Comparison of ENCODE assay signal across 14 cellular contexts in genomic region chr7:20783131-20783715, GRCh38. TPM values are rescaled to one million over a fixed set of nuclear protein-coding genes. Genes with fewer than 3 reads are reported as not detected.
A peak's percentile ranks its signal among the peaks of the same experiment; 100 is the strongest.
DNase-seq lines count a peak whose midpoint lies in the region; ATAC-seq and TF ChIP-seq lines count a peak whose summit lies in the region.
"Had no signal": no experiment of that assay in that cellular context is flagged by ENCODE, and none has a peak within 500 bp of the region (broad histone marks: within the 10 kb centered on the region; RNA-seq: fewer than 3 reads in every experiment).

No MANE protein-coding gene starts in this region.

- intact Hi-C loops in CD4-positive, alpha-beta T cell (cut with DNase I, micrococcal nuclease) = no loop called here
- intact Hi-C loops in naive thymus-derived CD4-positive, alpha-beta T cell (cut with micrococcal nuclease) = loop anchor here (5.0 to 10.0 kb wide), 2 partner anchors 984 to 1222 kb away; no protein-coding TSS in a partner anchor
- intact Hi-C loops in body of pancreas (cut with DNase I) (loop anchor here (10.0 kb wide), 1 partner anchor 982 kb away; no protein-coding TSS in a partner anchor), vagina (cut with DNase I) (loop anchor here (5.0 kb wide), 1 partner anchor 1499 kb away; no protein-coding TSS in a partner anchor)

- H3K9me2 ChIP-seq in GM23338 (ENCODE audit: insufficient read depth) = no peaks in the 10 kb centered on the region

- H3K27ac ChIP-seq in CD4-positive, alpha-beta T cell (ENCODE audit: low read depth, low read length) = no peak overlapping the region
- H3K27ac ChIP-seq in GM23338 (ENCODE audit: low read depth) (peak overlapping the region; percentile 95), ectodermal cell (ENCODE audit: insufficient read depth, low read depth, low read length, poor library complexity, severe bottlenecking) (peak overlapping the region; percentile 30), body of pancreas (no peak overlapping the region), vagina (no peak overlapping the region)
- no peak overlapping the region for H3K27ac ChIP-seq in naive thymus-derived CD4-positive, alpha-beta T cell (ENCODE audit: low read depth, low read length)
- H3K27ac ChIP-seq: SK-N-MC, tibial nerve, WERI-Rb-1 had no signal

- peaks cover 3% of the 10 kb centered on the region for H3K36me3 Mint-ChIP-seq in CD4-positive, alpha-beta T cell (ENCODE audit: low read depth)
- peaks cover 6% of the 10 kb centered on the region for H3K36me3 Mint-ChIP-seq in GM23338 (ENCODE audit: low read depth)
- peaks cover 0 to 25% (median 5%) of the 10 kb centered on the region in 5 donors for H3K36me3 Mint-ChIP-seq in naive thymus-derived CD4-positive, alpha-beta T cell

- CTCF ChIA-PET in CD4-positive, alpha-beta T cell (lab: Charles Lee) = no interaction called here
- CTCF ChIA-PET in naive thymus-derived CD4-positive, alpha-beta T cell (lab: Charles Lee) = no interaction called here

- no peaks in the 10 kb centered on the region for H4K20me1 ChIP-seq in GM23338 (replicated peaks; ENCODE audit: insufficient read depth)

- H3K4me2 ChIP-seq in GM23338 = peak overlapping the region; percentile 88

- H3K27me3 ChIP-seq in CD4-positive, alpha-beta T cell (ENCODE audit: control insufficient read depth, insufficient read depth, low read length) = peaks cover 92% of the 10 kb centered on the region
- H3K27me3 ChIP-seq in GM23338 (ENCODE audit: insufficient read depth) = peaks cover 57% of the 10 kb centered on the region
- H3K27me3 ChIP-seq in ectodermal cell (ENCODE audit: control insufficient read depth, insufficient read depth, low read length, poor library complexity, severe bottlenecking) = peaks cover 44% of the 10 kb centered on the region
- peaks cover 0 to 31% of the 10 kb centered on the region in 2 donors for H3K27me3 ChIP-seq in naive thymus-derived CD4-positive, alpha-beta T cell (ENCODE audit: control insufficient read depth in 2 of 2, insufficient read depth in 2 of 2, low read length in 2 of 2)
- H3K27me3 ChIP-seq in body of pancreas = peaks cover 6 to 63% of the 10 kb centered on the region in 2 donors
- peaks cover 8% of the 10 kb centered on the region for H3K27me3 ChIP-seq in vagina

- H3K27me3 Mint-ChIP-seq in CD4-positive, alpha-beta T cell = peaks cover 86% of the 10 kb centered on the region
- peaks cover 34% of the 10 kb centered on the region for H3K27me3 Mint-ChIP-seq in GM23338 (ENCODE audit: insufficient read depth, low read depth, poor library complexity)
- peaks cover 72 to 88% (median 82%) of the 10 kb centered on the region in 5 donors for H3K27me3 Mint-ChIP-seq in naive thymus-derived CD4-positive, alpha-beta T cell

- H3K4me3 ChIP-seq in GM23338 = peak overlapping the region; percentile 63
- H3K4me3 ChIP-seq in ectodermal cell (ENCODE audit: insufficient read depth, low read depth, low read length) = peak overlapping the region; percentile 88
- H3K4me3 ChIP-seq in naive thymus-derived CD4-positive, alpha-beta T cell (ENCODE audit: low read length) = no peak overlapping the region
- no peak overlapping the region for H3K4me3 ChIP-seq in body of pancreas
- H3K4me3 ChIP-seq in vagina = peak overlapping the region in 1 of 2 donors; percentile 31

- no peaks in the 10 kb centered on the region for H3K9me3 Mint-ChIP-seq in CD4-positive, alpha-beta T cell
- H3K9me3 Mint-ChIP-seq in GM23338 = no peaks in the 10 kb centered on the region
- peaks cover 0 to 72% (median 30%) of the 10 kb centered on the region in 11 donors for H3K9me3 Mint-ChIP-seq in naive thymus-derived CD4-positive, alpha-beta T cell

- DNase-seq in CD4-positive, alpha-beta T cell = no peak
- DNase-seq in GM23338 (ENCODE audit: low spot score) (peak; percentile 71), NCI-H526 treated with DMSO at 0.1 percent for 48 hours (lab: John Stamatoyannopoulos, UW) (no peak), body of pancreas (no peak), vagina (ENCODE audit: extremely low spot score in 2 of 2) (no peak)
- no peak for DNase-seq in naive thymus-derived CD4-positive, alpha-beta T cell
- DNase-seq: activated T-cell treated with anti-CD3 and anti-CD28 coated beads for 4 hours, DND-41 had no signal

- peaks cover 9% of the 10 kb centered on the region for H3K9me3 ChIP-seq in CD4-positive, alpha-beta T cell (ENCODE audit: control insufficient read depth, low read length)
- H3K9me3 ChIP-seq in ectodermal cell (ENCODE audit: control insufficient read depth, low read length) = no peaks in the 10 kb centered on the region
- H3K9me3 ChIP-seq in naive thymus-derived CD4-positive, alpha-beta T cell (ENCODE audit: control insufficient read depth in 2 of 3, low read length in 3 of 3) = no peaks in the 10 kb centered on the region
- no peaks in the 10 kb centered on the region for H3K9me3 ChIP-seq in body of pancreas
- no peaks in the 10 kb centered on the region for H3K9me3 ChIP-seq in vagina
- H3K9me3 ChIP-seq: tibial nerve had no signal

- no peak for TF ChIP-seq POLR2A in body of pancreas (IDR thresholded peaks at IDR 0.05)
- TF ChIP-seq POLR2A in vagina (IDR thresholded peaks at IDR 0.05) = no peak

- no peaks in the 10 kb centered on the region for H3K36me3 ChIP-seq in GM23338 (ENCODE audit: insufficient read depth)
- peaks cover 13% of the 10 kb centered on the region for H3K36me3 ChIP-seq in ectodermal cell (ENCODE audit: control insufficient read depth, insufficient read depth, low read length)
- no peaks in the 10 kb centered on the region for H3K36me3 ChIP-seq in naive thymus-derived CD4-positive, alpha-beta T cell (ENCODE audit: control insufficient read depth in 2 of 3, insufficient read depth in 3 of 3, low read length in 3 of 3)
- H3K36me3 ChIP-seq in body of pancreas (replicated peaks in 1 of 2; ENCODE audit: insufficient read depth in 1 of 2, low read depth in 2 of 2) = no peaks in the 10 kb centered on the region
- no peaks in the 10 kb centered on the region for H3K36me3 ChIP-seq in vagina
- H3K36me3 ChIP-seq: tibial nerve, WERI-Rb-1 had no signal

- peak overlapping the region; percentile 37 for H3K4me3 Mint-ChIP-seq in CD4-positive, alpha-beta T cell
- peak overlapping the region; percentile 77 for H3K4me3 Mint-ChIP-seq in GM23338
- H3K4me3 Mint-ChIP-seq in naive thymus-derived CD4-positive, alpha-beta T cell = peak overlapping the region in 8 of 10 donors; percentile 17 to 86 (median 70)

- POLR2A ChIA-PET in CD4-positive, alpha-beta T cell (lab: Charles Lee) = no interaction called here
- POLR2A ChIA-PET in naive thymus-derived CD4-positive, alpha-beta T cell (lab: Charles Lee) = no interaction called here

- H3K27ac Mint-ChIP-seq in CD4-positive, alpha-beta T cell = no peak overlapping the region
- peak overlapping the region; percentile 97 for H3K27ac Mint-ChIP-seq in GM23338
- peak overlapping the region in 3 of 9 donors; percentile 34 to 64 (median 43) for H3K27ac Mint-ChIP-seq in naive thymus-derived CD4-positive, alpha-beta T cell

- no peak overlapping the region for H2AFZ ChIP-seq in GM23338

- H3K79me2 ChIP-seq in GM23338 (replicated peaks; ENCODE audit: insufficient read depth) = no peaks in the 10 kb centered on the region; the same call in 1 of the 2 replicates

- no peak for TF ChIP-seq CTCF in CD4-positive, alpha-beta T cell (IDR thresholded peaks at IDR 0.05)
- TF ChIP-seq CTCF in GM23338 (conservative IDR thresholded peaks at IDR 0.05; ENCODE audit: low read depth in 2 of 2) (no peak), body of pancreas (IDR thresholded peaks at IDR 0.05) (no peak), vagina (IDR thresholded peaks at IDR 0.05) (no peak)

- ATAC-seq in CD4-positive, alpha-beta T cell (ENCODE audit: poor library complexity) = no peak
- ATAC-seq in GM23338 = no peak
- ATAC-seq in naive thymus-derived CD4-positive, alpha-beta T cell = no peak
- no peak for ATAC-seq in body of pancreas
- no peak for ATAC-seq in GM21526 (IDR thresholded peaks at IDR 0.05; ENCODE audit: low FRiP score, unreplicated experiment)

- H3K4me1 Mint-ChIP-seq in CD4-positive, alpha-beta T cell (ENCODE audit: low read depth) = peaks cover 28% of the 10 kb centered on the region
- peaks cover 41% of the 10 kb centered on the region for H3K4me1 Mint-ChIP-seq in GM23338
- peaks cover 17 to 36% (median 26%) of the 10 kb centered on the region in 7 donors for H3K4me1 Mint-ChIP-seq in naive thymus-derived CD4-positive, alpha-beta T cell

- 3% methylated on average over 14 to 18 of the region's 18 CpGs for WGBS in ectodermal cell, 2 experiments
- 13 to 19% methylated on average over 18 of the region's 18 CpGs for WGBS in body of pancreas, 2 donors

- H3K4me1 ChIP-seq in GM23338 (ENCODE audit: insufficient read depth) = peaks cover 52% of the 10 kb centered on the region
- peaks cover 10% of the 10 kb centered on the region for H3K4me1 ChIP-seq in ectodermal cell (ENCODE audit: control insufficient read depth, insufficient read depth, low read length)
- H3K4me1 ChIP-seq in naive thymus-derived CD4-positive, alpha-beta T cell (ENCODE audit: control insufficient read depth in 2 of 2, insufficient read depth in 2 of 2, low read length in 2 of 2) = no peaks in the 10 kb centered on the region
- peaks cover 39% of the 10 kb centered on the region for H3K4me1 ChIP-seq in body of pancreas
- peaks cover 30% of the 10 kb centered on the region for H3K4me1 ChIP-seq in vagina

- peaks cover 8% of the 10 kb centered on the region for H3F3A ChIP-seq in GM23338 (replicated peaks; ENCODE audit: low read depth)

TF ChIP-seq in GM23338, 12 proteins besides CTCF, POLR2A, EP300 and RAD21 (continues in another document):
- TF ChIP-seq ZNF331 (CRISPR knock-in tag; IDR thresholded peaks at IDR 0.05; ENCODE audit: low read depth) = no peak
- TF ChIP-seq EZH2phosphoT487 (IDR thresholded peaks at IDR 0.05; ENCODE audit: unreplicated experiment) = no peak

RNA-seq across cellular contexts. Expression of gene SP8, which starts 3.5 kb away (rescaled TPM):
- total RNA-seq in CD4-positive, alpha-beta T cell = not detected
- 4.4 and 6.7 TPM in 2 replicates for total RNA-seq in GM23338 (2014; rRNA removed; shearing (Covaris generic))
- polyA plus RNA-seq in GM23338 (2016; fragmentation: Nextera tagmentation; extraction: Ambion mirVana) = 3.4 and 3.7 TPM in 2 replicates
- 45.2 TPM for polyA plus RNA-seq in ectodermal cell (2013, experiment 1 of 4)
- 64.6 TPM for polyA plus RNA-seq in ectodermal cell (2013, experiment 2 of 4)
- 44.9 TPM for polyA plus RNA-seq in ectodermal cell (2013, experiment 3 of 4)
- 44.9 TPM for polyA plus RNA-seq in ectodermal cell (2013, experiment 4 of 4)
- not detected for total RNA-seq in naive thymus-derived CD4-positive, alpha-beta T cell
- not detected for polyA plus RNA-seq in naive thymus-derived CD4-positive, alpha-beta T cell
- not detected for total RNA-seq in body of pancreas
- total RNA-seq in vagina = 2.9 TPM
- polyA plus RNA-seq: BJ had no signal

Comparison
In these comparisons a context has a peak if more than half of its experiments do, and no peak if none do; other contexts are left out.
1. H3K27ac ChIP-seq: peak in GM23338 (single experiment) and ectodermal cell (single experiment); none in CD4-positive, alpha-beta T cell (single experiment), naive thymus-derived CD4-positive, alpha-beta T cell (single experiment), body of pancreas (0 of 4) and vagina (single experiment).
2. H3K4me3 ChIP-seq: peak in GM23338 (single experiment) and ectodermal cell (single experiment); none in naive thymus-derived CD4-positive, alpha-beta T cell (single experiment) and body of pancreas (0 of 2).
3. intact Hi-C loops: an anchor here in naive thymus-derived CD4-positive, alpha-beta T cell (5.0 to 10.0 kb wide), body of pancreas (10.0 kb wide) and vagina (5.0 kb wide); none called in CD4-positive, alpha-beta T cell.
4. Peak in every context shown above with its lines, with median percentiles within 50 percentile points of each other: H3K4me3 Mint-ChIP-seq.